Comparison of ENCODE assay signal across 11 cellular contexts in the genomic region with DNA sequence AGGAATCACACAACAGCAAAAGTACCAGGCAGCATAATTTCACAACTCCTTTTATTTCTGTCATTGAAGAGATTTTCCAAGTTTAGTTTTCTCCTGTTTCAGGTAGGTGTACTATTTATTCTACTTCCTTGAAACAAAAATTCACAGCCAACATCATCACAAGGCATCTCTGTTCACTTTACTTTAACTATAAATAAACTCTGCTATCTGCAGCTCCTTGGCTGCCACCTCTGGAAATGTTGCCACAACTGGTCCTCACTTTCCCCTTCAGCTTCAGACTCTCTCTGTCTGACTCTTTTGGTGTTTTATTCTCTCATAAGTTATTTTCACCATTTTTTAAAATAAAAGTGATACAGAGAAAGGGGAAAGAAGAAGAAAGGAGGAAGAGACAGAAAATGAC. TPM values are rescaled to one million over a fixed set of nuclear protein-coding genes. Genes with fewer than 3 reads are reported as not detected.
"Had no signal": no experiment of that assay in that cellular context is flagged by ENCODE, and none has a peak within 500 bp of the region (broad histone marks: within the 10 kb centered on the region; RNA-seq: fewer than 3 reads in every experiment).

No MANE protein-coding gene starts in this region.

- H3K4me1 ChIP-seq: HAP-1 had no signal

- H3K9me3 ChIP-seq: HAP-1 had no signal

- H3K36me3 ChIP-seq: HAP-1 had no signal

- H3K4me3 ChIP-seq: GM23248, GM23338, HAP-1 had no signal

- DNase-seq: GM23248, GOT3, H7, H9, HCEC 1CT, HFFc6 had no signal

- ATAC-seq: GM23338, HCT116 had no signal

- H3K27ac ChIP-seq: GM23248 had no signal

RNA-seq across cellular contexts. Expression of a gene that starts 27.9 kb away (rescaled TPM):
- total RNA-seq: GM23248, GM23338, H1, H4, H7, H9, HFFc6 had no signal
- polyA plus RNA-seq: GM23248, H1 had no signal
